11 cellular contexts compared by ENCODE assay signal in the genomic region with DNA sequence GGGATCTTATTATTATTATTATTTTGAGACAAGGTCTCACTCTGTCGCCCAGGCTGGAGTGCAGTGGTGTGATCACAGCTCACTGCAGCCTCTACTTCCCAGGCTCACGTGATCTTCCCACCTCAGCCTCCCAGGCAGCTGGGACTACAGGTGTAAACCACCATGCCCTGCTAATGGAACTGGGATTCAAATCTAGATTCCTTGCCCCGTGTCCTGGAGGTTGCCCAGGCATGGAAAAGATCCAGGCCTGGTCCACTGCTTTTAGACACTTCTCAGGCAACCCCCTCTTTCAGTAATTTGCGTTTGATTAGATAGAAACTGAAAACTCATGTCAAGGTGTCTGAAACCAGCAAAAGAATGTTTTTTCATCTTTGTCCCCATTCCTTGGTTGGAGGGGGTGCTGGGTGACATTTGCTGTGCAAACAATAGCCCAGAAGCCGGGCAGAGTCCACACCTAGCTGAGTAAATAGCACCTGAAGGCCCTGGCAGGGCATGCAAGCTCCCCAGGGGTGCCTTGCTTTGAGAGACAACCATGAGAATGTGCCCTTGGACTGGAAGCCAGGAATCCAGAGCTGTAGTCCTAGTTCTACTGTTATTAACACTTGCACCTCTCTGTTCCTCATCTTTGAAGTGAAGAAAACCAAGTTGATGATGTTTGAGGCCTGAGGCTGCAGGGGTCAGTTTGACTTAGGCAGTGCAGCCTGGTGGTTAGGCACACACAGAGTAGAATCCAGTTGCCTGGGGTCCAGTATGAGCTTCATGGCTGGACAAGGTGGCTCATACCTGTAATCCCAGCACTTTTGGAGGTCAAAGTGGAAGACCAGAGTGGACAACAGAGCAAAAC. TPM values are rescaled to one million over a fixed set of nuclear protein-coding genes. Genes with fewer than 3 reads are reported as not detected.
A peak's percentile ranks its signal among the peaks of the same experiment; 100 is the strongest.
DNase-seq lines count a peak whose midpoint lies in the region; ATAC-seq and TF ChIP-seq lines count a peak whose summit lies in the region.
"Had no signal": no experiment of that assay in that cellular context is flagged by ENCODE, and none has a peak within 500 bp of the region (broad histone marks: within the 10 kb centered on the region; RNA-seq: fewer than 3 reads in every experiment).

No MANE protein-coding gene starts in this region.

- no peaks in the 10 kb centered on the region for H3K79me2 ChIP-seq in trophoblast cell (ENCODE audit: control insufficient read depth, insufficient read depth, low read length, poor library complexity)

- H3K23ac ChIP-seq in trophoblast cell (ENCODE audit: low read length), result no peak overlapping the region

- H3K4me3 ChIP-seq in trophoblast cell (ENCODE audit: low read depth, low read length), result no peak overlapping the region
- H3K4me3 ChIP-seq: heart left ventricle had no signal

- H2BK5ac ChIP-seq in trophoblast cell (ENCODE audit: low read depth, low read length, poor library complexity), result no peak overlapping the region

- H3K4me1 ChIP-seq in trophoblast cell (ENCODE audit: control insufficient read depth in 1 of 2, insufficient read depth in 2 of 2, low read length in 2 of 2), result peaks cover 0 to 5% of the 10 kb centered on the region in 2 experiments

- DNase-seq in GM13976 (ENCODE audit: low spot score), result peak; percentile 39
- DNase-seq in activated T-helper 1 cell treated with anti-CD3 and anti-CD28 coated beads, Interleukin-12 subunit alpha, Interleukin-12 subunit beta, Interleukin-2, Interleukin-4 antibody, amounts not matched to agents 30 ng/mL and 10 ng/mL and 1 ng/mL, durations not matched to agents 14 hours and 24 hours and 36 hours (ENCODE audit: low spot score), result no peak
- DNase-seq in trophoblast cell, result no peak
- no peak for DNase-seq in NCI-H2081 treated with DMSO at 0.1 percent for 48 hours (lab: John Stamatoyannopoulos, UW)
- no peak for DNase-seq in GM19238 (ENCODE audit: insufficient read length, low spot score)
- no peak for DNase-seq in effector memory CD8-positive, alpha-beta T cell
- DNase-seq: NCI-H226; stimulated activated naive B cell treated with anti-CD40 and anti-IgM and Interleukin-4, amounts not matched to agents 10 μg/mL and 1 μg/mL and 100 μg/mL, for 72 hours had no signal

- no peak overlapping the region for H2AFZ ChIP-seq in trophoblast cell (ENCODE audit: insufficient read depth, low read length, poor library complexity)

- no peak overlapping the region for H3K9ac ChIP-seq in trophoblast cell (ENCODE audit: low read length)

- H3K36me3 ChIP-seq in trophoblast cell (ENCODE audit: control insufficient read depth in 1 of 2, insufficient read depth in 2 of 2, low read length in 2 of 2), result no peaks in the 10 kb centered on the region

- H3K9me3 ChIP-seq in trophoblast cell (ENCODE audit: insufficient read depth, low read depth, low read length), result no peaks in the 10 kb centered on the region
- H3K9me3 ChIP-seq: heart left ventricle had no signal

- no peak overlapping the region for H3K27ac ChIP-seq in trophoblast cell (ENCODE audit: low read depth, low read length)

- H3K4me1 Mint-ChIP-seq in activated T-helper 1 cell treated with anti-CD3 and anti-CD28 coated beads, Interleukin-12 subunit alpha, Interleukin-12 subunit beta, Interleukin-2, Interleukin-4 antibody, amounts not matched to agents 30 ng/mL and 10 ng/mL and 1 ng/mL, durations not matched to agents 14 hours and 24 hours and 36 hours (ENCODE audit: low read depth), result peaks cover 76% of the 10 kb centered on the region
- H3K4me1 Mint-ChIP-seq in effector memory CD8-positive, alpha-beta T cell (ENCODE audit: low read depth in 2 of 2), result peaks cover 32 to 48% of the 10 kb centered on the region in 2 donors

- H3K4me2 ChIP-seq in trophoblast cell (ENCODE audit: low read length), result no peak overlapping the region

- no peaks in the 10 kb centered on the region for H3K27me3 ChIP-seq in trophoblast cell (ENCODE audit: insufficient read depth, low read length)
- H3K27me3 ChIP-seq: heart left ventricle had no signal

- H3K36me3 Mint-ChIP-seq in activated T-helper 1 cell treated with anti-CD3 and anti-CD28 coated beads, Interleukin-12 subunit alpha, Interleukin-12 subunit beta, Interleukin-2, Interleukin-4 antibody, amounts not matched to agents 30 ng/mL and 10 ng/mL and 1 ng/mL, durations not matched to agents 14 hours and 24 hours and 36 hours (ENCODE audit: low read depth), result peaks cover 31% of the 10 kb centered on the region
- peaks cover 7% of the 10 kb centered on the region for H3K36me3 Mint-ChIP-seq in effector memory CD8-positive, alpha-beta T cell (ENCODE audit: insufficient read depth)

- intact Hi-C loops in activated T-helper 1 cell treated with anti-CD3 and anti-CD28 coated beads, Interleukin-12 subunit alpha, Interleukin-12 subunit beta, Interleukin-2, Interleukin-4 antibody, amounts not matched to agents 30 ng/mL and 10 ng/mL and 1 ng/mL, durations not matched to agents 14 hours and 24 hours and 36 hours (cut with micrococcal nuclease), result no loop called here

- peak overlapping the region; percentile 53 for H3K4me3 Mint-ChIP-seq in activated T-helper 1 cell treated with anti-CD3 and anti-CD28 coated beads, Interleukin-12 subunit alpha, Interleukin-12 subunit beta, Interleukin-2, Interleukin-4 antibody, amounts not matched to agents 30 ng/mL and 10 ng/mL and 1 ng/mL, durations not matched to agents 14 hours and 24 hours and 36 hours
- no peak overlapping the region for H3K4me3 Mint-ChIP-seq in effector memory CD8-positive, alpha-beta T cell
- H3K4me3 Mint-ChIP-seq: brain; stimulated activated naive B cell treated with anti-CD40 and anti-IgM and Interleukin-4, amounts not matched to agents 10 μg/mL and 1 μg/mL and 100 μg/mL, for 72 hours had no signal

- H2BK12ac ChIP-seq in trophoblast cell (ENCODE audit: low read length), result no peak overlapping the region

- H3K14ac ChIP-seq in trophoblast cell (ENCODE audit: low read length), result no peak overlapping the region

- no peak overlapping the region for H3K18ac ChIP-seq in trophoblast cell (ENCODE audit: low read length)

- no CpG with 5 or more reads among the region's 5 CpGs for WGBS in trophoblast cell (ENCODE audit: extremely low coverage, insufficient coverage, insufficient read length)

- H2AK5ac ChIP-seq in trophoblast cell (ENCODE audit: low read length), result no peak overlapping the region

- ATAC-seq in GM21528 (IDR thresholded peaks at IDR 0.05; ENCODE audit: low FRiP score, unreplicated experiment), result peak; percentile 53
- no peak for ATAC-seq in effector memory CD8-positive, alpha-beta T cell (replicated peaks)
- ATAC-seq: stimulated activated naive B cell treated with anti-CD40 and anti-IgM and Interleukin-4, amounts not matched to agents 10 μg/mL and 1 μg/mL and 100 μg/mL, for 72 hours had no signal

- no peak overlapping the region for H3K4ac ChIP-seq in trophoblast cell (ENCODE audit: low read depth, low read length)

- H3K27me3 Mint-ChIP-seq in activated T-helper 1 cell treated with anti-CD3 and anti-CD28 coated beads, Interleukin-12 subunit alpha, Interleukin-12 subunit beta, Interleukin-2, Interleukin-4 antibody, amounts not matched to agents 30 ng/mL and 10 ng/mL and 1 ng/mL, durations not matched to agents 14 hours and 24 hours and 36 hours (ENCODE audit: insufficient read depth), result no peaks in the 10 kb centered on the region
- no peaks in the 10 kb centered on the region for H3K27me3 Mint-ChIP-seq in effector memory CD8-positive, alpha-beta T cell
- H3K27me3 Mint-ChIP-seq: brain; stimulated activated naive B cell treated with anti-CD40 and anti-IgM and Interleukin-4, amounts not matched to agents 10 μg/mL and 1 μg/mL and 100 μg/mL, for 72 hours had no signal

- H4K8ac ChIP-seq in trophoblast cell (ENCODE audit: low read depth, low read length), result no peak overlapping the region

- peak overlapping the region; percentile 84 for H3K27ac Mint-ChIP-seq in activated T-helper 1 cell treated with anti-CD3 and anti-CD28 coated beads, Interleukin-12 subunit alpha, Interleukin-12 subunit beta, Interleukin-2, Interleukin-4 antibody, amounts not matched to agents 30 ng/mL and 10 ng/mL and 1 ng/mL, durations not matched to agents 14 hours and 24 hours and 36 hours
- H3K27ac Mint-ChIP-seq in effector memory CD8-positive, alpha-beta T cell, result peak overlapping the region in 1 of 2 donors; percentile 70
- H3K27ac Mint-ChIP-seq: stimulated activated naive B cell treated with anti-CD40 and anti-IgM and Interleukin-4, amounts not matched to agents 10 μg/mL and 1 μg/mL and 100 μg/mL, for 72 hours had no signal

- in situ Hi-C loops in GM13976 (cut with MboI; ENCODE audit: low sequenced_read_pairs, unreplicated experiment), result loop anchor here (25.0 kb wide), 1 partner anchor 932 kb away; no protein-coding TSS in a partner anchor

- H3K9me3 Mint-ChIP-seq in activated T-helper 1 cell treated with anti-CD3 and anti-CD28 coated beads, Interleukin-12 subunit alpha, Interleukin-12 subunit beta, Interleukin-2, Interleukin-4 antibody, amounts not matched to agents 30 ng/mL and 10 ng/mL and 1 ng/mL, durations not matched to agents 14 hours and 24 hours and 36 hours, result no peaks in the 10 kb centered on the region
- H3K9me3 Mint-ChIP-seq in effector memory CD8-positive, alpha-beta T cell, result no peaks in the 10 kb centered on the region
- H3K9me3 Mint-ChIP-seq: brain; stimulated activated naive B cell treated with anti-CD40 and anti-IgM and Interleukin-4, amounts not matched to agents 10 μg/mL and 1 μg/mL and 100 μg/mL, for 72 hours had no signal

- peak overlapping the region; percentile 42 for H4K91ac ChIP-seq in trophoblast cell (ENCODE audit: low read depth, low read length)

- H4K12ac ChIP-seq in trophoblast cell (ENCODE audit: low read depth, low read length), result no peak overlapping the region

- no peak for TF ChIP-seq CTCF in GM13976 (IDR thresholded peaks at IDR 0.05; ENCODE audit: borderline replicate concordance, control extremely low read depth, extremely low read depth, insufficient read depth, missing control alignments)

- peaks cover 4% of the 10 kb centered on the region for H3K79me1 ChIP-seq in trophoblast cell (ENCODE audit: low read length)

- peak overlapping the region; percentile 36 for H2BK120ac ChIP-seq in trophoblast cell (ENCODE audit: insufficient read depth, low read length, poor library complexity)

RNA-seq across cellular contexts. Expression of a gene that starts 19.1 kb away (rescaled TPM):
- 177 and 181 TPM in 2 replicates for total RNA-seq in activated T-helper 1 cell treated with anti-CD3 and anti-CD28 coated beads, Interleukin-12 subunit alpha, Interleukin-12 subunit beta, Interleukin-2, Interleukin-4 antibody, amounts not matched to agents 30 ng/mL and 10 ng/mL and 1 ng/mL, durations not matched to agents 14 hours and 24 hours and 36 hours
- 333 and 362 TPM in 2 replicates for polyA plus RNA-seq in trophoblast cell (2013)

RNA-seq across cellular contexts. Expression of a gene that starts 47.0 kb away (rescaled TPM):
- total RNA-seq in activated T-helper 1 cell treated with anti-CD3 and anti-CD28 coated beads, Interleukin-12 subunit alpha, Interleukin-12 subunit beta, Interleukin-2, Interleukin-4 antibody, amounts not matched to agents 30 ng/mL and 10 ng/mL and 1 ng/mL, durations not matched to agents 14 hours and 24 hours and 36 hours, result 46.4 and 52.8 TPM in 2 replicates
- polyA plus RNA-seq in trophoblast cell (2013), result 23.3 and 24.3 TPM in 2 replicates
